24 cellular contexts compared by ENCODE assay signal in the genomic region with DNA sequence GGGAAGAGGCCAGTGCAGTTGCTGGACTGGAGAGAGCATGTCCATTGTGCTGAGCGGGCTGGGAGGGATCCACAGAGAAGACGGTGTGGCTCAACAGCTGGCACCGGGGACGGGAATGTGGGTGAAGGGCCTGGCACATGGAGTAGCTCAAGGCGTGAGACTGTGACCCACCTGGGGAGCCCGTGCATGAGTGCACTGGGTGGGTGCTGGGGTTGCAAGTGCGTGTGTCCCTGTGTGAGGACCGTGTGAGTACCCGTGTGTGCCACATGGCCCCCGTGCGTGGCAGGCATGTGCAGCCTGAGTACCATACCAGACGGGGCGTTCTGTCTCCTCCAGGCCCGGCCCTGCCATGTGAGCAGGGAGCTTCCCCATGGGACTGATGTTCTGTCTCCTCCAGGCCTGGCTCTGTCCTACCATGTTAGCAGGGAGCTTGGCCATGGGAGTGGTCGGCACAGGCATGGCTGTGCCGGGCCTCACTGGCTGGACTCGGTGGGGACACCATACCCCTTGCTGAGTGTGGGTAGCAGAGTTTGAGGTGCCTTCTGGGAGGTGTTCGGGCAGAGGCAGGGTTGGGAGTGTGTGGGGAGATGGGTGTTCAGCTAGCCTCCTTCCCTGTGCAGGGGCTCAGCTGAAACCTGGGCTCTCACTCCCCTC.
A peak's percentile ranks its signal among the peaks of the same experiment; 100 is the strongest.
DNase-seq lines count a peak whose midpoint lies in the region; ATAC-seq and TF ChIP-seq lines count a peak whose summit lies in the region.
"Had no signal": no experiment of that assay in that cellular context is flagged by ENCODE, and none has a peak within 500 bp of the region (broad histone marks: within the 10 kb centered on the region; RNA-seq: fewer than 3 reads in every experiment).

No MANE protein-coding gene starts in this region.

- H3K4me1 Mint-ChIP-seq in activated CD8-positive, alpha-beta memory T cell treated with anti-CD3 and anti-CD28 coated beads, Interleukin-2, amount 10 ng/mL, durations not matched to agents 7 days and 5 days, result no peaks in the 10 kb centered on the region

- no peaks in the 10 kb centered on the region for H3K36me3 ChIP-seq in spleen
- no peaks in the 10 kb centered on the region for H3K36me3 ChIP-seq in HAP-1 (replicated peaks)

- no peak overlapping the region for H3K27ac Mint-ChIP-seq in activated CD8-positive, alpha-beta memory T cell treated with anti-CD3 and anti-CD28 coated beads, Interleukin-2, amount 10 ng/mL, durations not matched to agents 7 days and 5 days
- H3K27ac Mint-ChIP-seq: activated CD4-positive, alpha-beta memory T cell treated with anti-CD3 and anti-CD28 coated beads for 36 hours; CD4-positive, alpha-beta T cell had no signal

- no peaks in the 10 kb centered on the region for H3K36me3 Mint-ChIP-seq in activated CD8-positive, alpha-beta memory T cell treated with anti-CD3 and anti-CD28 coated beads, Interleukin-2, amount 10 ng/mL, durations not matched to agents 7 days and 5 days
- H3K36me3 Mint-ChIP-seq: activated CD4-positive, alpha-beta memory T cell treated with anti-CD3 and anti-CD28 coated beads for 36 hours had no signal

- intact Hi-C loops in spleen (cut with DNase I; ENCODE audit: low total_unique reads), result loop anchor here (5.0 kb wide), 1 partner anchor 144 kb away; no protein-coding TSS in a partner anchor

- no peaks in the 10 kb centered on the region for H3K4me1 ChIP-seq in spleen
- H3K4me1 ChIP-seq in HAP-1, result no peaks in the 10 kb centered on the region

- H3K27me3 ChIP-seq in spleen (replicated peaks in 1 of 7) (no peaks in the 10 kb centered on the region), HAP-1 (ENCODE audit: low read depth) (no peaks in the 10 kb centered on the region)

- DNase-seq in activated CD8-positive, alpha-beta memory T cell treated with anti-CD3 and anti-CD28 coated beads for 24 hours, result peak; percentile 24
- DNase-seq in activated CD8-positive, alpha-beta memory T cell treated with anti-CD3 and anti-CD28 coated beads, Interleukin-2, amount 10 ng/mL, durations not matched to agents 7 days and 5 days, result no peak
- DNase-seq in AG20443 (ENCODE audit: low spot score) (peak; percentile 7), left lobe of liver (ENCODE audit: low spot score) (peak; percentile 33), spleen (peak; percentile 52), NCI-H1694 (lab: John Stamatoyannopoulos, UW) (no peak), HAP-1 (ENCODE audit: low spot score in 2 of 2) (no peak)
- DNase-seq: activated CD4-positive, alpha-beta memory T cell treated with anti-CD3 and anti-CD28 coated beads for 36 hours; activated gamma-delta T cell treated with Interleukin-2 at 50 U/mL for 16 hours; activated T-cell treated with anti-CD3 and anti-CD28 coated beads for 4 hours; CD4-positive, alpha-beta T cell; effector CD8-positive, alpha-beta T cell; NCI-H1417 treated with DMSO at 0.1 percent for 48 hours; NCI-H2081 treated with DMSO at 0.1 percent for 48 hours; NCI-H345; small intestine; stimulated activated CD4-positive, alpha-beta T cell treated with anti-CD3 and anti-CD28 coated beads, Interleukin-1b, Interleukin-23, amount 100 ng/mL, for 48 hours; stimulated activated CD8-positive, alpha-beta memory T cell treated with anti-CD3 and anti-CD28 coated beads, Interleukin-4, amount 100 ng/mL, for 48 hours; T-helper 1 cell had no signal

- H3K27me3 Mint-ChIP-seq in activated CD8-positive, alpha-beta memory T cell treated with anti-CD3 and anti-CD28 coated beads, Interleukin-2, amount 10 ng/mL, durations not matched to agents 7 days and 5 days, result peaks cover 8% of the 10 kb centered on the region

- H3K9me3 ChIP-seq in spleen, result peaks cover 0 to 9% (median 2%) of the 10 kb centered on the region in 8 donors
- H3K9me3 ChIP-seq in HAP-1, result no peaks in the 10 kb centered on the region

- H3K4me3 ChIP-seq in spleen (no peak overlapping the region), HAP-1 (no peak overlapping the region)

- WGBS in spleen, 5 donors, result 81 to 88% (median 86%) methylated on average over 8 to 18 of the region's 18 CpGs

- no peak overlapping the region for H3K27ac ChIP-seq in spleen
- H3K27ac ChIP-seq: epithelial cell of prostate, KMS-11 had no signal

- TF ChIP-seq POLR2A in spleen (IDR thresholded peaks at IDR 0.05), result no peak

- H3K9me3 Mint-ChIP-seq in activated CD8-positive, alpha-beta memory T cell treated with anti-CD3 and anti-CD28 coated beads, Interleukin-2, amount 10 ng/mL, durations not matched to agents 7 days and 5 days (ENCODE audit: low read depth), result no peaks in the 10 kb centered on the region

- ATAC-seq in activated CD8-positive, alpha-beta memory T cell treated with anti-CD3 and anti-CD28 coated beads, Interleukin-2, amount 10 ng/mL, durations not matched to agents 7 days and 5 days, result no peak
- no peak for ATAC-seq in left lobe of liver
- ATAC-seq in HG02759 (IDR thresholded peaks at IDR 0.05; ENCODE audit: unreplicated experiment), result no peak
- ATAC-seq: activated CD4-positive, CD25-positive, alpha-beta regulatory T cell treated with anti-CD3 and anti-CD28 coated beads, Interleukin-2, amount 50 U/mL, for 24 hours; HCT116 had no signal

- no peak overlapping the region for H3K4me3 Mint-ChIP-seq in activated CD8-positive, alpha-beta memory T cell treated with anti-CD3 and anti-CD28 coated beads, Interleukin-2, amount 10 ng/mL, durations not matched to agents 7 days and 5 days
- H3K4me3 Mint-ChIP-seq: activated CD4-positive, alpha-beta memory T cell treated with anti-CD3 and anti-CD28 coated beads for 36 hours; CD4-positive, alpha-beta T cell had no signal

- in situ Hi-C loops in HAP-1 (cut with MboI; ENCODE audit: low sequenced_read_pairs), result loop anchor here (10.0 kb wide), 1 partner anchor 146 kb away; no protein-coding TSS in a partner anchor

- CTCF ChIA-PET in activated CD8-positive, alpha-beta memory T cell treated with anti-CD3 and anti-CD28 coated beads, Interleukin-2, amount 10 ng/mL, durations not matched to agents 7 days and 5 days (lab: Charles Lee), result no interaction called here

- TF ChIP-seq CTCF in spleen (IDR thresholded peaks at IDR 0.05 in 8 of 11, conservative IDR thresholded peaks at IDR 0.05 in 3 of 11), result no peak

Comparison
In these comparisons a context has a peak if more than half of its experiments do, and no peak if none do; other contexts are left out.
1. DNase-seq: peak in activated CD8-positive, alpha-beta memory T cell treated with anti-CD3 and anti-CD28 coated beads for 24 hours (single experiment), AG20443 (single experiment), left lobe of liver (single experiment) and spleen (single experiment); none in activated CD8-positive, alpha-beta memory T cell treated with anti-CD3 and anti-CD28 coated beads, Interleukin-2, amount 10 ng/mL, durations not matched to agents 7 days and 5 days (single experiment), NCI-H1694 (single experiment) and HAP-1 (0 of 2).